Comparison of ENCODE assay signal across 8 cellular contexts in the genomic region with DNA sequence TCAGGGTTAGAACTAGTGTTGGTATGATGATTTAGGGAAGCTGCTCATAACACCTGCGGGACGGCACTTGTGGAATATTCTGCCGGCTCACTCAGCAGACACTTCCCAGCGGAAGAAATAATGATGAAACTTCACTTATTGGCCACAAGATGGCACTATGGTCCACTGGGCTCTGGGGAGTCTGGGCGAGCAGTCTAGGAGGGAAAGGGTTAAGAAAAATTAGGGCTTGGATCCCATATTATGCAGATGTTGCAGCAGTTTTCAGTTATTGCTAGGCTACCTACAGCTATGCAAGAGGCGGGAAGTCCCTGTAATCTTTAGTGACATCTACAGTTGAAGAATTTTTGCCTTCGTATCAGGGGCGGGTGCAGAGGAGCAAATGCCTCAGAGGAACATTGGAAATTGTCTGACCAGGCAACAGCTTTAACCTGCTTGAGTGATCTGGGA.
DNase-seq lines count a peak whose midpoint lies in the region; ATAC-seq and TF ChIP-seq lines count a peak whose summit lies in the region.

No MANE protein-coding gene starts in this region.

- H3K4me1 Mint-ChIP-seq in osteocyte (ENCODE audit: unreplicated experiment) = peaks cover 40% of the 10 kb centered on the region

- peak overlapping the region; percentile 23; the same call in 1 of the 2 replicates for H3K4me2 ChIP-seq in BLaER1

- H3K27ac ChIP-seq in BLaER1 (no peak overlapping the region), esophagus muscularis mucosa (replicated peaks in 1 of 4) (no peak overlapping the region)

- TF ChIP-seq POLR2A in esophagus muscularis mucosa (IDR thresholded peaks at IDR 0.05; ENCODE audit: low read depth) = no peak

- TF ChIP-seq CTCF in esophagus muscularis mucosa (IDR thresholded peaks at IDR 0.05) (peak; percentile 45 to 68 (median 55)), osteocyte (IDR thresholded peaks at IDR 0.05) (peak; percentile 84)

- H3K9me3 Mint-ChIP-seq in osteocyte (ENCODE audit: unreplicated experiment) = no peaks in the 10 kb centered on the region

- no peak overlapping the region for H3K9ac ChIP-seq in BLaER1

- H3K4me1 ChIP-seq in BLaER1 = peaks cover 37% of the 10 kb centered on the region
- peaks cover 0 to 8% (median 2%) of the 10 kb centered on the region in 4 donors for H3K4me1 ChIP-seq in esophagus muscularis mucosa

- no peak overlapping the region for H3K27ac Mint-ChIP-seq in osteocyte (ENCODE audit: unreplicated experiment)

- H3K9me3 ChIP-seq in BLaER1 (no peaks in the 10 kb centered on the region), esophagus muscularis mucosa (no peaks in the 10 kb centered on the region)

- no peaks in the 10 kb centered on the region for H3K36me3 Mint-ChIP-seq in osteocyte (ENCODE audit: unreplicated experiment)

- intact Hi-C loops in esophagus muscularis mucosa (cut with DNase I) = no loop called here

- no peak for TF ChIP-seq EP300 in esophagus muscularis mucosa (IDR thresholded peaks at IDR 0.05)

- ATAC-seq in GM18508 (IDR thresholded peaks at IDR 0.05; ENCODE audit: insufficient read depth, unreplicated experiment) (peak; percentile 68), HG03095 (IDR thresholded peaks at IDR 0.05; ENCODE audit: unreplicated experiment) (peak; percentile 64)

- DNase-seq in SK-N-DZ (ENCODE audit: low spot score) (peak; percentile 74), esophagus muscularis mucosa (ENCODE audit: extremely low spot score) (no peak), osteocyte (ENCODE audit: extremely low spot score, unreplicated experiment) (no peak), T1000 (lab: John Stamatoyannopoulos, UW) (no peak), DMS79 (lab: John Stamatoyannopoulos, UW) (no peak)

- H3K36me3 ChIP-seq in BLaER1 (no peaks in the 10 kb centered on the region), esophagus muscularis mucosa (no peaks in the 10 kb centered on the region)

- H3K4me3 ChIP-seq in BLaER1 (no peak overlapping the region), esophagus muscularis mucosa (no peak overlapping the region)

- 8% methylated on average over 8 of the region's 8 CpGs for WGBS in esophagus muscularis mucosa

- H3K27me3 Mint-ChIP-seq in osteocyte (ENCODE audit: unreplicated experiment) = peaks cover 55% of the 10 kb centered on the region

- H3K27me3 ChIP-seq in BLaER1 = no peaks in the 10 kb centered on the region
- peaks cover 0 to 30% (median 2%) of the 10 kb centered on the region in 4 donors for H3K27me3 ChIP-seq in esophagus muscularis mucosa

- no peak overlapping the region for H3K4me3 Mint-ChIP-seq in osteocyte (ENCODE audit: unreplicated experiment)

- H4K20me1 ChIP-seq in BLaER1 = no peaks in the 10 kb centered on the region
